Comparison of ENCODE assay signal across 12 cellular contexts in the genomic region with DNA sequence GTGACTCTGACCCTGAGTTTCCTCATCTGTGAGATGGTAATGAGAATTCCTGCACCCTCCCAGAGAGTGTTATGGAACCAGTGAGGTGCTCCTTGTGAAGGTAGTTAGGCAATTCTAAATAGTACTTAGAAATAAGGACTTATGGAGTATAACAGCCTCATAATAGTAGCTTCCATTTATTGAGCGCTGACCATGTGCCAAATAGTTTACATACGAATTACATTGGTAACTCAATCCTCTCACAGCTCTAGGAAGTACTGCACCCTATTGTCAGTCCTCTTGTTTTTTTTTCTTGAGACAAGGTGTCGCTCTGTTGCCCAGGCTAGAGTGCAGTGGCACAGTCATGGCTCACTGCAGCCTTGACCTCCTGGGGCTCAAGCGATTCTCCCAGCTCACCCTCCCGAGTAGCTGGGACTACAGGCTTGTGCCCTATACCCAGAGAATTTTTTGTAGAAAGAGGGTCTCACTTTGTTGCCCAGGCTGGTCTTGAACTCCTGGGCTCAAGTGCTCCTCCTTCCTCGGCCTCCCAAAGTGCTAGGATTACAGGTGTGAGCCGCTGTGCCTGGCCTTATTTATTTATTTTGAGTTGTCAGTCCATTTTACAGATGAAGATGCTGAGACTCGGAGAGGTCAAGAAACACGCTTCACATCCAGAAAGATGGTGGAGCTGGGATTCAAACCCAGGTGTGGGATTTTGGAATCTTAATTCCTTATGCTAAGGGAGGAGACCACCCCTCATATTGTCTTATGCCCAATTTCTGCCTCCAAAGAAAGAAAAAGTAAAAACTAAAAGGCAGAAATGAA. TPM values are rescaled to one million over a fixed set of nuclear protein-coding genes. Genes with fewer than 3 reads are reported as not detected.
DNase-seq lines count a peak whose midpoint lies in the region; ATAC-seq, FAIRE-seq and TF ChIP-seq lines count a peak whose summit lies in the region.
"Had no signal": no experiment of that assay in that cellular context is flagged by ENCODE, and none has a peak within 500 bp of the region (broad histone marks: within the 10 kb centered on the region; RNA-seq: fewer than 3 reads in every experiment).

No MANE protein-coding gene starts in this region.

- DNase-seq in A549 (ENCODE audit: low read depth in 1 of 2, low spot score in 1 of 2) (no peak), NCI-H1092 treated with DMSO at 0.1 percent for 48 hours (lab: John Stamatoyannopoulos, UW) (peak; percentile 9), breast epithelium (ENCODE audit: low spot score in 2 of 2) (no peak), mucosa of descending colon (peak in 1 of 3 donors; percentile 51), occipital lobe (lab: John Stamatoyannopoulos, UW) (no peak), left lobe of liver (ENCODE audit: low spot score) (no peak)
- DNase-seq: activated CD4-positive, alpha-beta memory T cell treated with anti-CD3 and anti-CD28 coated beads for 36 hours; activated naive CD8-positive, alpha-beta T cell treated with anti-CD3 and anti-CD28 coated beads for 36 hours had no signal

- H3K4me1 ChIP-seq in A549 (peaks cover 83% of the 10 kb centered on the region), breast epithelium (peaks cover 0 to 3% of the 10 kb centered on the region in 2 donors), mucosa of descending colon (ENCODE audit: low read depth) (peaks cover 28% of the 10 kb centered on the region)

- peak; percentile 93 for FAIRE-seq in A549 (lab: Jason Lieb, UNC)

- intact Hi-C loops in breast epithelium (cut with DNase I; ENCODE audit: low total_unique reads) = no loop called here
- intact Hi-C loops in mucosa of descending colon (cut with DNase I, micrococcal nuclease) = no loop called here

- POLR2A ChIA-PET in A549 (lab: Yijun Ruan, JAX) = interaction anchor here (1.0 to 2.4 kb wide), 9 partner anchors 9 to 61 kb away, joined by 3 to 21 read pairs (median 6); no protein-coding TSS in a partner anchor

- 45% methylated on average over 9 of the region's 9 CpGs for WGBS in A549 (ENCODE audit: missing lambda C conversion rate)

- CTCF ChIA-PET in A549 (lab: Yijun Ruan, JAX) = interaction anchor here (0.6 to 7.7 kb wide), 11 partner anchors 9 to 62 kb away, joined by 3 to 91 read pairs (median 12); no protein-coding TSS in a partner anchor

- TF ChIP-seq CTCF in A549 (IDR thresholded peaks at IDR 0.05) (no peak), breast epithelium (IDR thresholded peaks at IDR 0.05) (no peak), mucosa of descending colon (IDR thresholded peaks at IDR 0.05) (no peak)

- TF ChIP-seq EP300 in A549 (IDR thresholded peaks at IDR 0.05) = no peak

- H3K27ac ChIP-seq in A549 (peak overlapping the region; percentile 96 to 97), breast epithelium (peak overlapping the region; percentile 77 to 87)
- H3K27ac ChIP-seq: neutrophil had no signal

- TF ChIP-seq RAD21 in A549 (conservative IDR thresholded peaks at IDR 0.05 in 1 of 2, IDR thresholded peaks at IDR 0.05 in 1 of 2) = no peak

- H3K4me3 ChIP-seq in A549 = peak overlapping the region; percentile 60
- peak overlapping the region in 2 of 3 donors; percentile 57 to 64 for H3K4me3 ChIP-seq in breast epithelium
- no peak overlapping the region for H3K4me3 ChIP-seq in mucosa of descending colon

- TF ChIP-seq POLR2A in A549 (IDR thresholded peaks at IDR 0.05; ENCODE audit: low read length) (no peak), breast epithelium (IDR thresholded peaks at IDR 0.05) (no peak)

- no peaks in the 10 kb centered on the region for H3K36me3 ChIP-seq in breast epithelium
- no peaks in the 10 kb centered on the region for H3K36me3 ChIP-seq in mucosa of descending colon (ENCODE audit: low read depth)
- H3K36me3 ChIP-seq: BE2C, neutrophil had no signal

- H3K9me3 ChIP-seq in A549 (no peaks in the 10 kb centered on the region), breast epithelium (no peaks in the 10 kb centered on the region), mucosa of descending colon (no peaks in the 10 kb centered on the region)
- H3K9me3 ChIP-seq: BE2C, neutrophil had no signal

- ATAC-seq in A549 (peak in 1 of 2 experiments; percentile 1; a peak in 2 of 6 replicates), mucosa of descending colon (peak; percentile 44), HG02840 (IDR thresholded peaks at IDR 0.05; ENCODE audit: low FRiP score, unreplicated experiment) (no peak), left lobe of liver (no peak), HG03139 (IDR thresholded peaks at IDR 0.05; ENCODE audit: unreplicated experiment) (no peak)

- peak overlapping the region; percentile 94 for H3K4me2 ChIP-seq in A549

- no peaks in the 10 kb centered on the region for H3K27me3 ChIP-seq in breast epithelium
- H3K27me3 ChIP-seq: BE2C had no signal

TF ChIP-seq in A549, 52 proteins besides CTCF, POLR2A, EP300 and RAD21:
- no peak for TF ChIP-seq RFX5 (IDR thresholded peaks at IDR 0.05)
- no peak for TF ChIP-seq BHLHE40 (IDR thresholded peaks at IDR 0.05; ENCODE audit: low read depth, low read length)
- TF ChIP-seq JUNB (IDR thresholded peaks at IDR 0.05) = no peak
- TF ChIP-seq HDAC2 (IDR thresholded peaks at IDR 0.05) = 0 out of 2 replicates have a peak, but pooled peaks have one; percentile 28
- TF ChIP-seq HEYL (CRISPR knock-in tag; IDR thresholded peaks at IDR 0.05) = no peak
- no peak for TF ChIP-seq PHF8 (IDR thresholded peaks at IDR 0.05; ENCODE audit: borderline replicate concordance, low read depth)
- TF ChIP-seq MAX (IDR thresholded peaks at IDR 0.05) = peak; percentile 13
- TF ChIP-seq RARB (CRISPR knock-in tag; IDR thresholded peaks at IDR 0.05) = no peak
- no peak for TF ChIP-seq NPAS2 (CRISPR knock-in tag; IDR thresholded peaks at IDR 0.05; ENCODE audit: borderline replicate concordance)
- TF ChIP-seq HOXB5 (CRISPR knock-in tag; IDR thresholded peaks at IDR 0.05) = peak; percentile 54
- 0 out of 2 replicates have a peak, but pooled peaks have one; percentile 56 for TF ChIP-seq KDM1A (IDR thresholded peaks at IDR 0.05; ENCODE audit: low read depth)
- TF ChIP-seq FOSB (CRISPR knock-in tag; IDR thresholded peaks at IDR 0.05) = no peak
- no peak for TF ChIP-seq ZNF302 (CRISPR knock-in tag; IDR thresholded peaks at IDR 0.05)
- TF ChIP-seq SREBF2 (IDR thresholded peaks at IDR 0.05) = no peak
- TF ChIP-seq GATA3 (IDR thresholded peaks at IDR 0.05; ENCODE audit: borderline replicate concordance) = no peak
- no peak for TF ChIP-seq MAFK (IDR thresholded peaks at IDR 0.05; ENCODE audit: partially characterized antibody)
- TF ChIP-seq CEBPB (IDR thresholded peaks at IDR 0.05) = no peak

RNA-seq across cellular contexts. Expression of gene TNS4, which starts 2.9 kb away (rescaled TPM):
- polyA plus RNA-seq in A549 (2011; rRNA removed) = 24.2 and 45.9 TPM in 2 replicates
- 18.0 and 30.2 TPM in 2 replicates for polyA plus RNA-seq in A549 (2012; cell fraction: cytosol; rRNA removed)
- polyA plus RNA-seq in A549 (2012; cell fraction: nucleus; rRNA removed) = 83.8 and 125 TPM in 2 replicates
- polyA plus RNA-seq in A549 (2017; fragmentation: RNase III; extraction: RNeasy Plus Mini Kit Qiagen cat#74134 plus additional on column Dnase treatment) = 61.6 to 75.9 TPM (median 73.5 TPM) in 3 replicates
- 62.8 and 79.7 TPM in 2 replicates for polyA minus RNA-seq in A549 (2011; rRNA and poly(A)+ RNA removed)
- 10 to 100 TPM in 2 of 3 donors, not detected in 1; 30.5 to 52.2 TPM for total RNA-seq in breast epithelium
- 10 to 100 TPM in 1 of 3 donors, 1 to 10 TPM in 2; 3.0 to 13.1 (median 3.3) TPM for total RNA-seq in mucosa of descending colon
- not detected for total RNA-seq in occipital lobe
- total RNA-seq in left lobe of liver = 0.13 TPM

RNA-seq across cellular contexts. Expression of gene IGFBP4, which starts 55.2 kb away (rescaled TPM):
- 1,080 and 1,577 TPM in 2 replicates for polyA plus RNA-seq in A549 (2011; rRNA removed)
- polyA plus RNA-seq in A549 (2012; cell fraction: cytosol; rRNA removed) = 1,069 and 1,422 TPM in 2 replicates
- 982 and 1,044 TPM in 2 replicates for polyA plus RNA-seq in A549 (2012; cell fraction: nucleus; rRNA removed)
- polyA plus RNA-seq in A549 (2017; fragmentation: RNase III; extraction: RNeasy Plus Mini Kit Qiagen cat#74134 plus additional on column Dnase treatment) = 1,501 to 1,941 TPM (median 1,829 TPM) in 3 replicates
- polyA minus RNA-seq in A549 (2011; rRNA and poly(A)+ RNA removed) = 1,444 and 1,452 TPM in 2 replicates
- total RNA-seq in breast epithelium = 100 to 1,000 TPM; 191 to 893 (median 278) TPM
- 100 to 1,000 TPM; 215 to 459 (median 244) TPM for total RNA-seq in mucosa of descending colon
- 15.4 TPM for total RNA-seq in occipital lobe
- 501 TPM for total RNA-seq in left lobe of liver

Comparison
In these comparisons a context has a peak if more than half of its experiments do, and no peak if none do; other contexts are left out.
1. RNA of gene IGFBP4, which starts 55.2 kb away (total RNA-seq): 501 TPM in left lobe of liver (single experiment), 191 to 893 TPM in breast epithelium and 215 to 459 TPM in mucosa of descending colon; 15.4 TPM in occipital lobe (single experiment); every median in the first group is over 10 times any median in the second.